Comparison of ENCODE assay signal across 20 cellular contexts in genomic region chr17:34236341-34236892, GRCh38. TPM values are rescaled to one million over a fixed set of nuclear protein-coding genes. Genes with fewer than 3 reads are reported as not detected.
DNase-seq lines count a peak whose midpoint lies in the region; ATAC-seq, FAIRE-seq and TF ChIP-seq lines count a peak whose summit lies in the region.
"Had no signal": no experiment of that assay in that cellular context is flagged by ENCODE, and none has a peak within 500 bp of the region (broad histone marks: within the 10 kb centered on the region; RNA-seq: fewer than 3 reads in every experiment).

No MANE protein-coding gene starts in this region.

- ATAC-seq in GM21825 (IDR thresholded peaks at IDR 0.05; ENCODE audit: unreplicated experiment) (no peak), HG02840 (IDR thresholded peaks at IDR 0.05; ENCODE audit: low FRiP score, unreplicated experiment) (no peak), GM21723 (IDR thresholded peaks at IDR 0.05; ENCODE audit: unreplicated experiment) (no peak)

- H3K4me3 ChIP-seq in left ventricle myocardium inferior, result no peak overlapping the region
- H3K4me3 ChIP-seq in right atrium auricular region, result no peak overlapping the region
- H3K4me3 ChIP-seq in colonic mucosa, result no peak overlapping the region
- no peak overlapping the region for H3K4me3 ChIP-seq in neutrophil (ENCODE audit: low read depth in 1 of 2, low read length in 1 of 2)

- no peak overlapping the region for H3K9ac ChIP-seq in colonic mucosa (ENCODE audit: low read depth in 2 of 2, low read length in 2 of 2)
- H3K9ac ChIP-seq: parathyroid adenoma had no signal

- H3K27ac ChIP-seq in left ventricle myocardium inferior (replicated peaks) (peak overlapping the region; percentile 86), right atrium auricular region (peak overlapping the region in 1 of 2 donors; percentile 64), colonic mucosa (peak overlapping the region; percentile 20), neutrophil (peak overlapping the region; percentile 85)
- H3K27ac ChIP-seq: parathyroid adenoma had no signal

- H3K36me3 ChIP-seq in left ventricle myocardium inferior (no peaks in the 10 kb centered on the region), right atrium auricular region (no peaks in the 10 kb centered on the region), colonic mucosa (no peaks in the 10 kb centered on the region), neutrophil (no peaks in the 10 kb centered on the region)

- DNase-seq in left ventricle myocardium inferior, result no peak
- DNase-seq in right atrium auricular region (ENCODE audit: low spot score), result no peak
- DNase-seq in colonic mucosa, result no peak
- no peak for DNase-seq in frontal cortex (ENCODE audit: low spot score in 2 of 2)
- DNase-seq: activated CD4-positive, CD25-positive, alpha-beta regulatory T cell treated with anti-CD3 and anti-CD28 coated beads, Interleukin-2, amount 50 U/mL, for 72 hours; activated effector memory CD4-positive, alpha-beta T cell treated with Interleukin-2 at 50 U/mL for 16 hours; amniotic stem cell; foreskin fibroblast; Kasumi-1; NCI-H1436; stimulated activated CD4-positive, alpha-beta T cell treated with anti-CD3 and anti-CD28 coated beads, Interleukin-12 subunit alpha, Interleukin-12 subunit beta, amount 100 ng/mL, for 4 hours had no signal

- intact Hi-C loops in left ventricle myocardium inferior (cut with micrococcal nuclease) (no loop called here), colonic mucosa (cut with DNase I) (no loop called here)

- H3K27me3 ChIP-seq in left ventricle myocardium inferior (ENCODE audit: low read depth) (no peaks in the 10 kb centered on the region), right atrium auricular region (no peaks in the 10 kb centered on the region), colonic mucosa (no peaks in the 10 kb centered on the region), neutrophil (no peaks in the 10 kb centered on the region)

- FAIRE-seq in frontal cortex (lab: Jason Lieb, UNC), result no peak

- peaks cover 89% of the 10 kb centered on the region for H3K4me1 ChIP-seq in left ventricle myocardium inferior
- H3K4me1 ChIP-seq in right atrium auricular region, result peaks cover 0 to 74% of the 10 kb centered on the region in 2 donors
- H3K4me1 ChIP-seq in colonic mucosa, result no peaks in the 10 kb centered on the region
- peaks cover 63 to 79% of the 10 kb centered on the region in 2 experiments for H3K4me1 ChIP-seq in neutrophil (ENCODE audit: control insufficient read depth in 1 of 2, insufficient read depth in 1 of 2, low read depth in 1 of 2, low read length in 1 of 2)
- H3K4me1 ChIP-seq: parathyroid adenoma had no signal

- TF ChIP-seq CTCF in left ventricle myocardium inferior (IDR thresholded peaks at IDR 0.05; ENCODE audit: borderline replicate concordance) (no peak), right atrium auricular region (IDR thresholded peaks at IDR 0.05) (no peak), colonic mucosa (IDR thresholded peaks at IDR 0.05) (no peak), neutrophil (IDR thresholded peaks at IDR 0.05) (no peak)

- H3K9me3 ChIP-seq in left ventricle myocardium inferior (replicated peaks), result no peaks in the 10 kb centered on the region
- no peaks in the 10 kb centered on the region for H3K9me3 ChIP-seq in right atrium auricular region
- no peaks in the 10 kb centered on the region for H3K9me3 ChIP-seq in colonic mucosa
- no peaks in the 10 kb centered on the region for H3K9me3 ChIP-seq in neutrophil

RNA-seq across cellular contexts. Expression of gene CCL2, which starts 18.7 kb away (rescaled TPM):
- 24.3 TPM for total RNA-seq in left ventricle myocardium inferior
- 100 to 1,000 TPM in 1 of 2 donors, 10 to 100 TPM in 1; 46.3 to 118 TPM for total RNA-seq in right atrium auricular region
- 10 to 100 TPM in 1 of 2 donors, 1 to 10 TPM in 1; 4.2 to 96.2 TPM for total RNA-seq in colonic mucosa
- 1.2 TPM for total RNA-seq in frontal cortex
- total RNA-seq: HT-29 had no signal

RNA-seq across cellular contexts. Expression of gene CCL7, which starts 33.6 kb away (rescaled TPM):
- total RNA-seq in left ventricle myocardium inferior (not detected), right atrium auricular region (not detected), colonic mucosa (under 1 TPM in 1 of 2 donors, not detected in 1; 0.72 TPM), frontal cortex (not detected)
- total RNA-seq: A673, HT-29, Right ventricle myocardium inferior, ureter had no signal

RNA-seq across cellular contexts. Expression of gene CCL11, which starts 49.1 kb away (rescaled TPM):
- total RNA-seq in left ventricle myocardium inferior (3.8 TPM), right atrium auricular region (1 to 10 TPM in 1 of 2 donors, under 1 TPM in 1; 0.75 to 1.6 TPM), colonic mucosa (10 to 100 TPM in 1 of 2 donors, under 1 TPM in 1; 0.25 to 10.9 TPM), frontal cortex (not detected)
- total RNA-seq: A673, HT-29, ureter had no signal
